In the genomic region with DNA sequence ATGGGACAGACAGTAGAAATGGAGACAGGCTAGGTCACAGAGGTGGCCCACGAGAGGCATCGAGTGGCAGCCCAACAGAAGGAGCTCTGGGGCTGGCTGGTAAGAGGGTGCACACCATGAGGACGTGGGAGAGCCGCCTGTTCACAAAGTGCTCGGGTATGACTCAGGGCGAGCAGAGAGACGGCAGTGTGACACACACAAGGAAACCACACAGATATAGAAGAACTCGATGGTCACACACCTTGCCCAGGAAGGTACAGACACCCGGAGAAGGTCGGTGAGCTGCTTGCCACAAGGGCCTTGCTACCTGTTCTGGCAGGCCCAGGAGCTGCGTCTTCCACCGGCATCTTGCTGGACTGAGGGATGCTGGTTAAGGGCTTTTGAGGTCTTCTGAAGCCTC, we compare ENCODE assay signal across 13 cellular contexts. TPM values are rescaled to one million over a fixed set of nuclear protein-coding genes. Genes with fewer than 3 reads are reported as not detected.
DNase-seq lines count a peak whose midpoint lies in the region; ATAC-seq, FAIRE-seq and TF ChIP-seq lines count a peak whose summit lies in the region.
"Had no signal": no experiment of that assay in that cellular context is flagged by ENCODE, and none has a peak within 500 bp of the region (broad histone marks: within the 10 kb centered on the region; RNA-seq: fewer than 3 reads in every experiment).

No MANE protein-coding gene starts in this region.

- in situ Hi-C loops in K562 (cut with MboI), result no loop called here

- no peak for TF ChIP-seq POLR2A in K562 (conservative IDR thresholded peaks at IDR 0.05)

- no TSS peak for BruUV-seq in K562 (replicated peaks; lab: Mats Ljungman, UMichigan)

- peaks cover 0 to 6% of the 10 kb centered on the region in 2 donors for H3K27me3 Mint-ChIP-seq in natural killer cell (ENCODE audit: low read depth in 2 of 2)
- H3K27me3 Mint-ChIP-seq: activated naive CD4-positive, alpha-beta T cell treated with anti-CD3 and anti-CD28 coated beads, Interleukin-2, amount 50 U/mL, for 24 hours had no signal

- WGBS in K562 (ENCODE audit: insufficient coverage, low coverage, missing lambda C conversion rate), result 28% methylated on average over 12 of the region's 12 CpGs

- peak; percentile 56 for ATAC-seq in K562
- peak in 2 of 3 donors; percentile 37 for ATAC-seq in natural killer cell
- ATAC-seq in GM19463 (IDR thresholded peaks at IDR 0.05; ENCODE audit: unreplicated experiment), result no peak

- H2AFZ ChIP-seq in K562 (ENCODE audit: low read depth, low read length), result peak overlapping the region; percentile 86

- H3K27me3 ChIP-seq in K562 (ENCODE audit: control insufficient read depth in 2 of 2, insufficient read depth in 2 of 2, low read length in 2 of 2), result no peaks in the 10 kb centered on the region
- H3K27me3 ChIP-seq: BE2C, neutrophil had no signal

- H3K9ac ChIP-seq in K562 (ENCODE audit: insufficient read depth in 1 of 2, low read depth in 2 of 2, low read length in 2 of 2), result peak overlapping the region in 1 of 2 experiments; percentile 23; a peak in 2 of 4 replicates

- DNase-seq in EL (peak; percentile 21), HT1080 (ENCODE audit: low read depth) (peak; percentile 39), K562 (ENCODE audit: extremely low read depth in 1 of 4, low spot score in 3 of 4) (peak in 2 of 4 experiments; percentile 24 to 35), natural killer cell (no peak), middle frontal gyrus (ENCODE audit: extremely low spot score, low spot score) (no peak), SIG-M5 (lab: John Stamatoyannopoulos, UW) (no peak)
- DNase-seq: BE2C, NCI-H1105, NCI-H2171 had no signal

- TF ChIP-seq CTCF in K562 (IDR thresholded peaks at IDR 0.05 in 2 of 3, conservative IDR thresholded peaks at IDR 0.05 in 1 of 3; ENCODE audit: insufficient read depth in 2 of 3, low read depth in 1 of 3, low read length in 3 of 3) (no peak), natural killer cell (IDR thresholded peaks at IDR 0.05) (no peak)

- no peaks in the 10 kb centered on the region for H3K9me1 ChIP-seq in K562 (ENCODE audit: control insufficient read depth, insufficient read depth, low read length)

- CTCF ChIA-PET in K562 (lab: Yijun Ruan, JAX; ENCODE audit: low intra/inter-chr PET ratio), result no interaction called here

- no peak overlapping the region for H3K4me3 ChIP-seq in K562
- H3K4me3 ChIP-seq: HAP-1 had no signal

- H3K9me3 Mint-ChIP-seq in natural killer cell, result no peaks in the 10 kb centered on the region
- H3K9me3 Mint-ChIP-seq: activated naive CD4-positive, alpha-beta T cell treated with anti-CD3 and anti-CD28 coated beads, Interleukin-2, amount 50 U/mL, for 24 hours had no signal

- no peak overlapping the region for H3K4me3 Mint-ChIP-seq in natural killer cell
- H3K4me3 Mint-ChIP-seq: activated naive CD4-positive, alpha-beta T cell treated with anti-CD3 and anti-CD28 coated beads, Interleukin-2, amount 50 U/mL, for 24 hours had no signal

- H4K20me1 ChIP-seq in K562 (replicated peaks; ENCODE audit: control insufficient read depth, insufficient read depth, low read length), result no peaks in the 10 kb centered on the region

- no peaks in the 10 kb centered on the region for H3K36me3 ChIP-seq in K562 (ENCODE audit: control insufficient read depth, insufficient read depth, low read length)
- H3K36me3 ChIP-seq: BE2C, HAP-1, neutrophil had no signal

- no peak for TF ChIP-seq EP300 in K562 (IDR thresholded peaks at IDR 0.05; ENCODE audit: low read length)

- H3K27ac ChIP-seq in K562 (ENCODE audit: extremely low read depth, low read depth, low read length), result no peak overlapping the region
- H3K27ac ChIP-seq: neutrophil had no signal

- peak overlapping the region; percentile 39 for H3K4me2 ChIP-seq in K562 (ENCODE audit: insufficient read depth, low read length)

- POLR2A ChIA-PET in K562 (lab: Yijun Ruan, JAX), result interaction anchor here (1.0 to 1.3 kb wide), 2 partner anchors 10 to 13 kb away, joined by 3 to 6 read pairs; no protein-coding TSS in a partner anchor

- peaks cover 0 to 6% of the 10 kb centered on the region in 2 donors for H3K4me1 Mint-ChIP-seq in natural killer cell
- H3K4me1 Mint-ChIP-seq: activated naive CD4-positive, alpha-beta T cell treated with anti-CD3 and anti-CD28 coated beads, Interleukin-2, amount 50 U/mL, for 24 hours had no signal

- FAIRE-seq in K562 (lab: Jason Lieb, UNC), result peak; percentile 67

- no peaks in the 10 kb centered on the region for H3K79me2 ChIP-seq in K562 (ENCODE audit: control insufficient read depth, insufficient read depth, low read length)

- TF ChIP-seq RAD21 in K562 (CRISPR knock-in tag; conservative IDR thresholded peaks at IDR 0.05 in 1 of 2, IDR thresholded peaks at IDR 0.05 in 1 of 2), result no peak

- H3K36me3 Mint-ChIP-seq in natural killer cell, result no peaks in the 10 kb centered on the region
- H3K36me3 Mint-ChIP-seq: activated naive CD4-positive, alpha-beta T cell treated with anti-CD3 and anti-CD28 coated beads, Interleukin-2, amount 50 U/mL, for 24 hours had no signal

- H3K27ac Mint-ChIP-seq in natural killer cell, result no peak overlapping the region
- H3K27ac Mint-ChIP-seq: activated naive CD4-positive, alpha-beta T cell treated with anti-CD3 and anti-CD28 coated beads, Interleukin-2, amount 50 U/mL, for 24 hours had no signal

- H3K9me3 ChIP-seq in K562 (replicated peaks; ENCODE audit: control insufficient read depth, insufficient read depth, low read depth, low read length), result no peaks in the 10 kb centered on the region
- H3K9me3 ChIP-seq: BE2C, HAP-1, neutrophil had no signal

- peaks cover 8 to 12% of the 10 kb centered on the region in 2 experiments; a peak in 4 of 5 replicates for H3K4me1 ChIP-seq in K562 (replicated peaks in 1 of 2; ENCODE audit: control insufficient read depth in 2 of 2, insufficient read depth in 2 of 2, low read length in 2 of 2)
- H3K4me1 ChIP-seq: HAP-1 had no signal

- intact Hi-C loops in K562 (cut with micrococcal nuclease) (no loop called here), natural killer cell (cut with micrococcal nuclease) (no loop called here)

RNA-seq across cellular contexts. Expression of a gene that starts 50.2 kb away (rescaled TPM):
- total RNA-seq in HT1080 (2014; rRNA removed; shearing (Covaris generic)), result 13.9 and 15.0 TPM in 2 replicates
- polyA plus RNA-seq in HT1080 (2015; cell fraction: cytosol; rRNA removed), result 12.3 and 13.9 TPM in 2 replicates
- 16.2 and 16.8 TPM in 2 replicates for polyA plus RNA-seq in HT1080 (2015; cell fraction: nucleus; rRNA removed)
- 0.25 and 0.33 TPM in 2 replicates for total RNA-seq in K562 (2011; cell fraction: chromatin; rRNA removed; ENCODE audit: low replicate concordance)
- total RNA-seq in K562 (2011; cell fraction: nucleolus; rRNA removed), result not detected in 2 replicates
- total RNA-seq in K562 (2011; cell fraction: nucleoplasm; rRNA removed), result not detected in 2 replicates
- total RNA-seq in K562 (2014; rRNA removed) (0.16 and 0.18 TPM in 2 replicates), K562 (2014; rRNA removed; fragmentation: Illumina TruSeq; extraction: Trizol) (0.07 and 0.13 TPM in 2 replicates), K562 (2015; rRNA removed; fragmentation: Illumina TruSeq; extraction: Trizol) (0.22 and 0.23 TPM in 2 replicates), K562 (2021) (0.07 and 0.09 TPM in 2 replicates), natural killer cell (not detected)
- polyA plus RNA-seq in K562 (2011; rRNA removed) (0.01 and 0.05 TPM in 2 replicates), K562 (2014; fragmentation: Illumina TruSeq; extraction: Trizol) (0.19 and 0.47 TPM in 2 replicates), K562 (2014; fragmentation: Nextera tagmentation; extraction: Ambion mirVana) (under 1 TPM in 1 of 2 experiments, not detected in 1; 0.11 TPM), K562 (2014; rRNA removed) (0.78 and 0.89 TPM in 2 replicates)
- polyA plus RNA-seq in K562 (2011; cell fraction: cytosol; rRNA removed), result 0.09 TPM in 1 of 2 replicates, not detected in the other
- 0.11 and 0.42 TPM in 2 replicates for polyA plus RNA-seq in K562 (2011; cell fraction: nucleus; rRNA removed)
- polyA plus RNA-seq in K562 (2012), result 0.72 and 5.0 TPM in 2 replicates
- 0.04 and 0.12 TPM in 2 replicates for polyA minus RNA-seq in K562 (2011; rRNA and poly(A)+ RNA removed)
- polyA minus RNA-seq in K562 (2011; cell fraction: cytosol; rRNA and poly(A)+ RNA removed), result not detected in 2 replicates
- polyA minus RNA-seq in K562 (2011; cell fraction: nucleus; rRNA and poly(A)+ RNA removed), result 0.11 TPM in 1 of 2 replicates, not detected in the other

RNA-seq across cellular contexts. Expression of a gene that starts 54.1 kb away (rescaled TPM):
- total RNA-seq in HT1080 (2014; rRNA removed; shearing (Covaris generic)), result 3.2 and 4.9 TPM in 2 replicates
- polyA plus RNA-seq in HT1080 (2015; cell fraction: cytosol; rRNA removed), result 8.0 and 9.0 TPM in 2 replicates
- polyA plus RNA-seq in HT1080 (2015; cell fraction: nucleus; rRNA removed), result 13.8 and 14.4 TPM in 2 replicates
- total RNA-seq in K562 (2011; cell fraction: chromatin; rRNA removed; ENCODE audit: low replicate concordance), result 10.5 and 13.7 TPM in 2 replicates
- 7.7 and 8.8 TPM in 2 replicates for total RNA-seq in K562 (2011; cell fraction: nucleolus; rRNA removed)
- 13.9 and 14.7 TPM in 2 replicates for total RNA-seq in K562 (2011; cell fraction: nucleoplasm; rRNA removed)
- total RNA-seq in K562 (2014; rRNA removed) (4.9 and 5.1 TPM in 2 replicates), K562 (2014; rRNA removed; fragmentation: Illumina TruSeq; extraction: Trizol) (9.0 and 9.1 TPM in 2 replicates), K562 (2015; rRNA removed; fragmentation: Illumina TruSeq; extraction: Trizol) (8.9 and 9.6 TPM in 2 replicates), K562 (2021) (9.7 and 10.6 TPM in 2 replicates), natural killer cell (10 to 100 TPM in 1 of 3 donors, 1 to 10 TPM in 2; 8.6 to 12.4 (median 9.9) TPM)
- polyA plus RNA-seq in K562 (2011; rRNA removed) (4.8 and 7.0 TPM in 2 replicates), K562 (2014; fragmentation: Illumina TruSeq; extraction: Trizol) (6.1 and 6.9 TPM in 2 replicates), K562 (2014; fragmentation: Nextera tagmentation; extraction: Ambion mirVana) (1 to 10 TPM; 7.0 to 8.7 TPM), K562 (2014; rRNA removed) (6.8 and 7.3 TPM in 2 replicates)
- 3.0 and 3.2 TPM in 2 replicates for polyA plus RNA-seq in K562 (2011; cell fraction: cytosol; rRNA removed)
- 7.9 and 9.8 TPM in 2 replicates for polyA plus RNA-seq in K562 (2011; cell fraction: nucleus; rRNA removed)
- 9.1 and 10.8 TPM in 2 replicates for polyA plus RNA-seq in K562 (2012)
- polyA minus RNA-seq in K562 (2011; rRNA and poly(A)+ RNA removed), result 4.6 and 6.9 TPM in 2 replicates
- polyA minus RNA-seq in K562 (2011; cell fraction: cytosol; rRNA and poly(A)+ RNA removed), result 3.6 and 8.8 TPM in 2 replicates
- polyA minus RNA-seq in K562 (2011; cell fraction: nucleus; rRNA and poly(A)+ RNA removed), result 5.0 and 5.1 TPM in 2 replicates

Comparison
In these comparisons a context has a peak if more than half of its experiments do, and no peak if none do; other contexts are left out.
1. DNase-seq: peak in EL (single experiment) and HT1080 (single experiment); none in natural killer cell (single experiment), middle frontal gyrus (single experiment) and SIG-M5 (single experiment).
2. RNA of a gene that starts 50.2 kb away (total RNA-seq): 13.9 to 15.0 TPM in HT1080; 0.07 to 0.33 TPM in K562 and not detected in natural killer cell; every median in the first group is over 10 times any median in the second.